18 cellular contexts compared by ENCODE assay signal in the genomic region with DNA sequence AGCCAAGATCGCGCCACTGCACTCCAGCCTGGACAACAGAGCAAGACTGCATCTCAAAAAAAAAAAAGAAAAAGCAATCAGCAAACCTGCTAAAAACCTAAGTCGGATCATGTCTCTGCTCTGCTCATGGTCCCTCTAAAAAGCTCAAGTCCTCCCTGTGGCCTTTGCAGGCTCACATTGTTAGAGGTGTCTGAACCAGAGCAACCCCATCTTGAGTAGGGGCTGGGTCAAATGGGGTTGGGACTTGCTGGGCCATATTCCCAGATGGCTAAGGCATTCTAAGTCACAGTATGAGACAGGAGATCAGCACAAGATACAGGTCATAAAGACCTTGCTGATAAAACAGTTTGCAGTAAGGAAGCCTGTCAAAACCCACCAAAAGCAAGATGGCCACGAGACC. TPM values are rescaled to one million over a fixed set of nuclear protein-coding genes. Genes with fewer than 3 reads are reported as not detected.
DNase-seq lines count a peak whose midpoint lies in the region; ATAC-seq and TF ChIP-seq lines count a peak whose summit lies in the region.
"Had no signal": no experiment of that assay in that cellular context is flagged by ENCODE, and none has a peak within 500 bp of the region (broad histone marks: within the 10 kb centered on the region; RNA-seq: fewer than 3 reads in every experiment).

No MANE protein-coding gene starts in this region.

- H3K9ac ChIP-seq in HUES48 (ENCODE audit: low read depth, low read length) (no peak overlapping the region), iPS-20b (ENCODE audit: low read depth, low read length) (peak overlapping the region; percentile 97; the same call in 1 of the 2 replicates)

- DNase-seq in WTC11 (ENCODE audit: low spot score) = no peak
- no peak for DNase-seq in SHP77 treated with DMSO at 0.1 percent for 48 hours (lab: John Stamatoyannopoulos, UW)
- DNase-seq in SIG-M5 (lab: John Stamatoyannopoulos, UW) = no peak
- DNase-seq in NCI-H1105 (lab: John Stamatoyannopoulos, UW) = no peak
- DNase-seq: AML-193; C1 segment of cervical spinal cord; CD4-positive, alpha-beta T cell; COR-L47; DMS153; DMS79 treated with DMSO at 0.1 percent for 48 hours; EL had no signal

- TF ChIP-seq CTCF in WTC11 (IDR thresholded peaks at IDR 0.05) = no peak

- H3K4me1 ChIP-seq in HUES48 (ENCODE audit: control insufficient read depth, insufficient read depth, low read length) (peaks cover 37% of the 10 kb centered on the region), iPS-20b (ENCODE audit: insufficient read depth, low read length) (peaks cover 33% of the 10 kb centered on the region)

- no peaks in the 10 kb centered on the region for H3K9me3 Mint-ChIP-seq in WTC11
- H3K9me3 Mint-ChIP-seq: CD4-positive, alpha-beta T cell had no signal

- ATAC-seq in WTC11 (no peak), HG02759 (IDR thresholded peaks at IDR 0.05; ENCODE audit: unreplicated experiment) (no peak)
- ATAC-seq: HCT116, HepG2 had no signal

- CTCF ChIA-PET in WTC11 (lab: Charles Lee) = interaction anchor here (1.0 to 1.3 kb wide), 3 partner anchors 12 to 22 kb away, joined by 3 to 7 read pairs (median 6); no protein-coding TSS in a partner anchor

- H3K27ac Mint-ChIP-seq in WTC11 = peak overlapping the region; percentile 94
- H3K27ac Mint-ChIP-seq: CD4-positive, alpha-beta T cell had no signal

- H3K36me3 ChIP-seq in HUES48 (ENCODE audit: control insufficient read depth, insufficient read depth, low read length) (peaks cover 4% of the 10 kb centered on the region), iPS-20b (ENCODE audit: insufficient read depth, low read depth, low read length) (peaks cover 15% of the 10 kb centered on the region; the same call in 1 of the 2 replicates)

- H3K27me3 Mint-ChIP-seq in WTC11 (ENCODE audit: low read depth) = no peaks in the 10 kb centered on the region

- no peaks in the 10 kb centered on the region for H3K27me3 ChIP-seq in HUES48 (ENCODE audit: control insufficient read depth, insufficient read depth, low read length)
- H3K27me3 ChIP-seq in iPS-20b (ENCODE audit: insufficient read depth, low read length) = peaks cover 15% of the 10 kb centered on the region; the same call in 1 of the 2 replicates

- no peak overlapping the region for H3K27ac ChIP-seq in HUES48 (ENCODE audit: low read depth, low read length)
- peak overlapping the region; percentile 73 for H3K27ac ChIP-seq in iPS-20b (ENCODE audit: low read length)

- H3K36me3 Mint-ChIP-seq in WTC11 = peaks cover 15% of the 10 kb centered on the region

- POLR2A ChIA-PET in WTC11 (lab: Charles Lee) = interaction anchor here (1.3 kb wide), 1 partner anchor 23 kb away, joined by 3 read pairs; no protein-coding TSS in a partner anchor

- no peaks in the 10 kb centered on the region for H3K9me3 ChIP-seq in HUES48 (ENCODE audit: control insufficient read depth, insufficient read depth, low read length)
- H3K9me3 ChIP-seq in iPS-20b (ENCODE audit: insufficient read depth, low read depth, low read length) = no peaks in the 10 kb centered on the region

- peaks cover 72% of the 10 kb centered on the region for H3K4me1 Mint-ChIP-seq in WTC11

- H3K4me3 Mint-ChIP-seq in WTC11 = peak overlapping the region; percentile 27; the same call in 1 of the 2 replicates
- H3K4me3 Mint-ChIP-seq: CD4-positive, alpha-beta T cell had no signal

- 0 out of 2 replicates have a peak overlapping the region, but pooled peaks have one; percentile 68 for H3K4me3 ChIP-seq in HUES48 (ENCODE audit: low read depth, low read length)
- peak overlapping the region; percentile 88; the same call in 1 of the 2 replicates for H3K4me3 ChIP-seq in iPS-20b (ENCODE audit: low read length)

TF ChIP-seq in WTC11, 78 proteins besides CTCF, POLR2A, EP300 and RAD21:
- TF ChIP-seq, protein P1, sequence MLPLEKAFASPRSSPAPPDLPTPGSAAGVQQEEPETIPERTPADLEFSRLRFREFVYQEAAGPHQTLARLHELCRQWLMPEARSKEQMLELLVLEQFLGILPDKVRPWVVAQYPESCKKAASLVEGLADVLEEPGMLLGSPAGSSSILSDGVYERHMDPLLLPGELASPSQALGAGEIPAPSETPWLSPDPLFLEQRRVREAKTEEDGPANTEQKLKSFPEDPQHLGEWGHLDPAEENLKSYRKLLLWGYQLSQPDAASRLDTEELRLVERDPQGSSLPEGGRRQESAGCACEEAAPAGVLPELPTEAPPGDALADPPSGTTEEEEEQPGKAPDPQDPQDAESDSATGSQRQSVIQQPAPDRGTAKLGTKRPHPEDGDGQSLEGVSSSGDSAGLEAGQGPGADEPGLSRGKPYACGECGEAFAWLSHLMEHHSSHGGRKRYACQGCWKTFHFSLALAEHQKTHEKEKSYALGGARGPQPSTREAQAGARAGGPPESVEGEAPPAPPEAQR (CRISPR knock-in tag; IDR thresholded peaks at IDR 0.05) = 0 out of 2 replicates have a peak, but pooled peaks have one; percentile 51
- TF ChIP-seq HMGA2 (CRISPR knock-in tag; IDR thresholded peaks at IDR 0.05) = no peak
TF ChIP-seq in WTC11: peak in this region for 1.

RNA-seq across cellular contexts. Expression of gene DRAXIN, which starts 3.0 kb away (rescaled TPM):
- total RNA-seq in WTC11 (2021) = 12.0 to 13.4 TPM (median 13.3 TPM) in 3 replicates
- total RNA-seq: H4 had no signal

RNA-seq across cellular contexts. Expression of gene MAD2L2, which starts 7.6 kb away (rescaled TPM):
- total RNA-seq in WTC11 (2021) = 283 to 312 TPM (median 305 TPM) in 3 replicates

RNA-seq across cellular contexts. Expression of gene FBXO6, which starts 24.5 kb away (rescaled TPM):
- total RNA-seq in WTC11 (2021) = 0.74 to 1.3 TPM (median 1.1 TPM) in 3 replicates

RNA-seq across cellular contexts. Expression of gene FBXO44, which starts 33.8 kb away (rescaled TPM):
- total RNA-seq in WTC11 (2021) = 34.9 to 45.6 TPM (median 40.6 TPM) in 3 replicates

RNA-seq across cellular contexts. Expression of gene FBXO2, which starts 34.3 kb away (rescaled TPM):
- total RNA-seq in WTC11 (2021) = 58.2 to 68.2 TPM (median 63.7 TPM) in 3 replicates
- total RNA-seq: A673 had no signal
